ENCODE assay signal across 1 cellular context in genomic region chr12:2360630-2361170, GRCh38.
TF ChIP-seq lines count a peak whose summit lies in the region.

No MANE protein-coding gene starts in this region.

TF ChIP-seq in H1, 55 proteins besides CTCF, POLR2A, EP300 and RAD21 (continued from another document):
- TF ChIP-seq GABPA (IDR thresholded peaks at IDR 0.05; ENCODE audit: borderline replicate concordance, insufficient read depth, low read length), result no peak
